In genomic region chr5:25568989-25569625, GRCh38 we compare ENCODE assay signal across 15 cellular contexts.
DNase-seq lines count a peak whose midpoint lies in the region; ATAC-seq and TF ChIP-seq lines count a peak whose summit lies in the region.
"Had no signal": no experiment of that assay in that cellular context is flagged by ENCODE, and none has a peak within 500 bp of the region (broad histone marks: within the 10 kb centered on the region; RNA-seq: fewer than 3 reads in every experiment).

No MANE protein-coding gene starts in this region.

- H3K79me2 ChIP-seq in Karpas-422 (ENCODE audit: low read length) (no peaks in the 10 kb centered on the region), neural progenitor cell (ENCODE audit: low read depth) (no peaks in the 10 kb centered on the region)

- no peak for TF ChIP-seq CTCF in neural progenitor cell (IDR thresholded peaks at IDR 0.05)
- no peak for TF ChIP-seq CTCF in left lung (IDR thresholded peaks at IDR 0.05)

- H4K20me1 ChIP-seq in Karpas-422 (ENCODE audit: insufficient read depth, low read depth, low read length) (no peaks in the 10 kb centered on the region), neural progenitor cell (ENCODE audit: low read depth) (no peaks in the 10 kb centered on the region)

- no peak overlapping the region for H3K27ac ChIP-seq in Karpas-422 (ENCODE audit: low read length)
- H3K27ac ChIP-seq in neural progenitor cell: no peak overlapping the region
- H3K27ac ChIP-seq in left lung: no peak overlapping the region
- H3K27ac ChIP-seq: epithelial cell of prostate, testis had no signal

- H3K4me1 ChIP-seq in Karpas-422 (ENCODE audit: low read length): no peaks in the 10 kb centered on the region
- peaks cover 6% of the 10 kb centered on the region for H3K4me1 ChIP-seq in neural progenitor cell
- no peaks in the 10 kb centered on the region for H3K4me1 ChIP-seq in left lung
- H3K4me1 ChIP-seq: testis had no signal

- H3F3A ChIP-seq in neural progenitor cell (ENCODE audit: low read depth): no peaks in the 10 kb centered on the region

- H3K9me2 ChIP-seq in Karpas-422 (replicated peaks; ENCODE audit: insufficient read depth, low read length): no peaks in the 10 kb centered on the region

- H3K4me1 Mint-ChIP-seq in neural progenitor cell: peaks cover 8% of the 10 kb centered on the region

- no peaks in the 10 kb centered on the region for H3K27me3 Mint-ChIP-seq in neural progenitor cell (ENCODE audit: insufficient read depth, low read depth)
- H3K27me3 Mint-ChIP-seq: naive B cell had no signal

- no peak overlapping the region for H3K4me3 Mint-ChIP-seq in neural progenitor cell

- H3K27ac Mint-ChIP-seq in neural progenitor cell: no peak overlapping the region

- peak overlapping the region; percentile 33; the same call in 1 of the 2 replicates for H3K4me3 ChIP-seq in Karpas-422 (ENCODE audit: low read length)
- H3K4me3 ChIP-seq in neural progenitor cell: no peak overlapping the region
- no peak overlapping the region for H3K4me3 ChIP-seq in left lung

- H3K36me3 Mint-ChIP-seq in neural progenitor cell: no peaks in the 10 kb centered on the region
- H3K36me3 Mint-ChIP-seq: naive B cell had no signal

- H3K9ac ChIP-seq in Karpas-422 (ENCODE audit: low read length) (no peak overlapping the region), neural progenitor cell (no peak overlapping the region)

- H3K27me3 ChIP-seq in Karpas-422 (ENCODE audit: low read length): no peaks in the 10 kb centered on the region
- no peaks in the 10 kb centered on the region for H3K27me3 ChIP-seq in neural progenitor cell
- no peaks in the 10 kb centered on the region for H3K27me3 ChIP-seq in left lung
- H3K27me3 ChIP-seq: testis had no signal

- H2AFZ ChIP-seq in Karpas-422 (ENCODE audit: low read length) (peak overlapping the region; percentile 43; the same call in 1 of the 2 replicates), neural progenitor cell (replicated peaks) (peak overlapping the region; percentile 40)

- intact Hi-C loops in left cardiac atrium (cut with DNase I): no loop called here
- intact Hi-C loops in left lung (cut with DNase I): no loop called here

- DNase-seq in activated naive CD4-positive, alpha-beta T cell treated with Interleukin-2 at 50 U/mL for 16 hours: peak; percentile 2
- no peak for DNase-seq in activated naive CD4-positive, alpha-beta T cell (lab: John Stamatoyannopoulos, UW)
- DNase-seq in Karpas-422: peak; percentile 37
- DNase-seq in T-helper 9 cell: peak; percentile 2
- DNase-seq in neural progenitor cell (ENCODE audit: low spot score): no peak
- DNase-seq in left cardiac atrium: no peak
- DNase-seq in left lung: no peak
- DNase-seq: activated CD8-positive, alpha-beta memory T cell treated with anti-CD3 and anti-CD28 coated beads for 24 hours; left colon; naive B cell; NCI-H1092; NCI-H510A; testis had no signal

- H3K36me3 ChIP-seq in Karpas-422 (ENCODE audit: insufficient read depth, low read length) (no peaks in the 10 kb centered on the region), neural progenitor cell (no peaks in the 10 kb centered on the region), left lung (no peaks in the 10 kb centered on the region)

- H3K4me2 ChIP-seq in Karpas-422 (ENCODE audit: low read depth, low read length, poor library complexity, severe bottlenecking) (no peak overlapping the region), neural progenitor cell (no peak overlapping the region)

- ATAC-seq in left cardiac atrium (no peak), GM19452 (IDR thresholded peaks at IDR 0.05; ENCODE audit: unreplicated experiment) (no peak), left lung (no peak)
- ATAC-seq: left colon had no signal

- peaks cover 4% of the 10 kb centered on the region; the same call in 1 of the 2 replicates for H3K9me3 ChIP-seq in Karpas-422 (ENCODE audit: low read length)
- H3K9me3 ChIP-seq in neural progenitor cell (ENCODE audit: low read depth): no peaks in the 10 kb centered on the region
- peaks cover 0 to 8% of the 10 kb centered on the region in 2 donors for H3K9me3 ChIP-seq in left lung
- H3K9me3 ChIP-seq: testis had no signal

- H3K9me3 Mint-ChIP-seq in neural progenitor cell: peaks cover 2% of the 10 kb centered on the region

Comparison
In these comparisons a context has a peak if more than half of its experiments do, and no peak if none do; other contexts are left out.
1. DNase-seq: peak in activated naive CD4-positive, alpha-beta T cell treated with Interleukin-2 at 50 U/mL for 16 hours (single experiment), Karpas-422 (single experiment) and T-helper 9 cell (single experiment); none in activated naive CD4-positive, alpha-beta T cell (0 of 4), neural progenitor cell (single experiment), left cardiac atrium (single experiment) and left lung (0 of 2).